ENCODE assay signal across 8 cellular contexts in the genomic region with DNA sequence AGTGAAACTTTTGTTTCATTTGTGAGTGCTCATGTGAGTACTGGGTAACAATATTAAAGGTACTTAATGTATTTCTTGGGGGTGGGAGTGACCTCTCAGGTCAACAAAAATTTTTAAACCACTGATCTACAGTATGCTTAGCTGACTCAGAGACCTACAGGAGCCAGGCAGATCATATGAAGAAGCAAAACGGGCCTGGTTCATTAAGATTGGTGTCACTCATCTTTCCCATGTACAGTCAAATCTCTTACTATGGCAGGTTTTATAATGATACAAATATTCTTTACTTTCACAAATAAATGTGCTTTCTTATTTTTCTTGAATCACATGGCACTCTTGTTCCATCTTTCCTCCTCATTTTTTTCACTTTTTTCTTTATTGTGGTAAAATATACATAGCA. TPM values are rescaled to one million over a fixed set of nuclear protein-coding genes. Genes with fewer than 3 reads are reported as not detected.
A peak's percentile ranks its signal among the peaks of the same experiment; 100 is the strongest.
DNase-seq lines count a peak whose midpoint lies in the region; ATAC-seq and TF ChIP-seq lines count a peak whose summit lies in the region.

No MANE protein-coding gene starts in this region.

- H3K36me3 ChIP-seq in suprapubic skin, result no peaks in the 10 kb centered on the region

- POLR2A ChIA-PET in T-cell (lab: Charles Lee), result interaction anchor here in 1 of 2 donors (0.6 to 0.9 kb wide), 2 partner anchors 8 to 73 kb away, joined by 3 read pairs; a partner anchor contains a TSS

- ATAC-seq in activated T-cell treated with anti-CD3 and anti-CD28 coated beads, Interleukin-2, amount 50 U/mL, for 4 hours, result peak; percentile 24 to 36
- ATAC-seq in T-cell (replicated peaks in 1 of 4), result no peak
- no peak for ATAC-seq in foreskin keratinocyte
- no peak for ATAC-seq in GM19397 (IDR thresholded peaks at IDR 0.05; ENCODE audit: unreplicated experiment)

- DNase-seq in activated T-cell treated with anti-CD3 and anti-CD28 coated beads, Interleukin-2, amount 50 U/mL, for 4 hours, result no peak
- DNase-seq in activated T-cell treated with anti-CD3 and anti-CD28 coated beads for 4 hours (no peak), T-cell (no peak), foreskin keratinocyte (peak in 1 of 2 donors; percentile 28), suprapubic skin (ENCODE audit: low spot score in 2 of 2) (no peak), NCI-H510A treated with DMSO at 0.1 percent for 48 hours (lab: John Stamatoyannopoulos, UW) (no peak), NCI-H1436 (lab: John Stamatoyannopoulos, UW) (no peak)

- peaks cover 73% of the 10 kb centered on the region for H3K4me1 Mint-ChIP-seq in activated T-cell treated with anti-CD3 and anti-CD28 coated beads, Interleukin-2, amount 50 U/mL, for 4 hours (ENCODE audit: low read depth)
- peaks cover 53 to 77% (median 71%) of the 10 kb centered on the region in 3 donors for H3K4me1 Mint-ChIP-seq in T-cell

- no peak overlapping the region for H3K4me3 ChIP-seq in suprapubic skin

- H3K27ac ChIP-seq in foreskin keratinocyte (peak overlapping the region; percentile 19), suprapubic skin (peak overlapping the region; percentile 49)

- no peak for TF ChIP-seq EP300 in suprapubic skin (IDR thresholded peaks at IDR 0.05)

- no peaks in the 10 kb centered on the region for H3K9me3 Mint-ChIP-seq in activated T-cell treated with anti-CD3 and anti-CD28 coated beads, Interleukin-2, amount 50 U/mL, for 4 hours
- H3K9me3 Mint-ChIP-seq in T-cell, result no peaks in the 10 kb centered on the region

- H3K9me3 ChIP-seq in suprapubic skin, result no peaks in the 10 kb centered on the region

- no peak for TF ChIP-seq CTCF in foreskin keratinocyte (conservative IDR thresholded peaks at IDR 0.05)
- no peak for TF ChIP-seq CTCF in suprapubic skin (IDR thresholded peaks at IDR 0.05)

- H3K4me3 Mint-ChIP-seq in activated T-cell treated with anti-CD3 and anti-CD28 coated beads, Interleukin-2, amount 50 U/mL, for 4 hours, result peak overlapping the region; percentile 54
- no peak overlapping the region for H3K4me3 Mint-ChIP-seq in T-cell

- H3K36me3 Mint-ChIP-seq in activated T-cell treated with anti-CD3 and anti-CD28 coated beads, Interleukin-2, amount 50 U/mL, for 4 hours (ENCODE audit: insufficient read depth), result no peaks in the 10 kb centered on the region
- no peaks in the 10 kb centered on the region for H3K36me3 Mint-ChIP-seq in T-cell

- 76% methylated on average over 1 of the region's 1 CpG for WGBS in suprapubic skin

- H3K27me3 Mint-ChIP-seq in activated T-cell treated with anti-CD3 and anti-CD28 coated beads, Interleukin-2, amount 50 U/mL, for 4 hours (ENCODE audit: low read depth), result no peaks in the 10 kb centered on the region
- no peaks in the 10 kb centered on the region for H3K27me3 Mint-ChIP-seq in T-cell

- CTCF ChIA-PET in T-cell (lab: Charles Lee), result interaction anchor here (0.6 to 1.8 kb wide), 5 partner anchors 8 to 35 kb away, joined by 4 to 13 read pairs (median 5); no protein-coding TSS in a partner anchor

- H3K4me1 ChIP-seq in foreskin keratinocyte (peaks cover 21% of the 10 kb centered on the region), suprapubic skin (peaks cover 32% of the 10 kb centered on the region)

- peak overlapping the region; percentile 97 to 99 for H3K27ac Mint-ChIP-seq in T-cell

- no peak for TF ChIP-seq POLR2A in suprapubic skin (IDR thresholded peaks at IDR 0.05)

- H3K27me3 ChIP-seq in foreskin keratinocyte (no peaks in the 10 kb centered on the region), suprapubic skin (no peaks in the 10 kb centered on the region)

RNA-seq across cellular contexts. Expression of a gene that starts 7.7 kb away (rescaled TPM):
- 1,000 to 10,000 TPM; 1,023 to 1,175 (median 1,139) TPM for total RNA-seq in activated T-cell treated with anti-CD3 and anti-CD28 coated beads, Interleukin-2, amount 50 U/mL, for 4 hours
- 1,000 to 10,000 TPM; 1,423 to 1,890 (median 1,689) TPM for total RNA-seq in T-cell
- total RNA-seq in foreskin keratinocyte, result 7,809 and 8,573 TPM in 2 replicates
- 12,196 and 12,994 TPM in 2 replicates for polyA plus RNA-seq in foreskin keratinocyte
- 1,000 to 10,000 TPM in 2 of 4 donors, 100 to 1,000 TPM in 2; 859 to 1,108 (median 964) TPM for total RNA-seq in suprapubic skin

RNA-seq across cellular contexts. Expression of a gene that starts 16.9 kb away (rescaled TPM):
- total RNA-seq in activated T-cell treated with anti-CD3 and anti-CD28 coated beads, Interleukin-2, amount 50 U/mL, for 4 hours, result 10 to 100 TPM; 21.2 to 29.4 (median 22.2) TPM
- total RNA-seq in T-cell (100 to 1,000 TPM in 3 of 5 donors, 10 to 100 TPM in 2; 77.3 to 219 (median 106) TPM), foreskin keratinocyte (1.1 and 1.5 TPM in 2 replicates), suprapubic skin (1 to 10 TPM in 2 of 4 donors, under 1 TPM in 1, not detected in 1; 0.68 to 2.4 (median 1.7) TPM)
- polyA plus RNA-seq in foreskin keratinocyte, result 0.45 and 1.6 TPM in 2 replicates

Comparison
In these comparisons a context has a peak if more than half of its experiments do, and no peak if none do; other contexts are left out.
1. ATAC-seq: peak in activated T-cell treated with anti-CD3 and anti-CD28 coated beads, Interleukin-2, amount 50 U/mL, for 4 hours (2 of 2); none in T-cell (0 of 4), foreskin keratinocyte (single experiment) and GM19397 (single experiment).